ENCODE assay signal across 25 cellular contexts in the genomic region with DNA sequence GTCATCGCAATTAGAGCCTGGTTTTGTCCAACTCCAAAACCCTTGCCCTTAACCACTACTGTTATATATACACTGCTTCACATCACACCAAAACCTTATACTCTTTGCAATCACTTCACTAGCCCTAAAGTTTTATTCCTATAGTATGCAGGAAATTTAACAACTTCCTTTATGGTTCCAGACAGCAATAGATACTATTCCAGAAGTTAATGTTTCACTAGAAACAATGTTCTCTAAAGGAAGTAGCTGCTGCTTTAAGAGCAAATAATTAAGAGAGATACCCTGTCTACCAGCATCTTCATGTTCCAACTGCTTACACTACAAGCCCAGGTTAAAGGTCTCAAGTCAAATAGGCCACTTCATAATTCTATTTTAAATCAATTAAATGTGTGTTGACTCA. TPM values are rescaled to one million over a fixed set of nuclear protein-coding genes. Genes with fewer than 3 reads are reported as not detected.
DNase-seq lines count a peak whose midpoint lies in the region; ATAC-seq and TF ChIP-seq lines count a peak whose summit lies in the region.
"Had no signal": no experiment of that assay in that cellular context is flagged by ENCODE, and none has a peak within 500 bp of the region (broad histone marks: within the 10 kb centered on the region; RNA-seq: fewer than 3 reads in every experiment).

No MANE protein-coding gene starts in this region.

- in situ Hi-C loops in transverse colon (cut with MboI; ENCODE audit: low pct_ligation_motif_present in 1 of 4, low pct_unique_long_range_greater_than_20kb in 1 of 4, low sequenced_read_pairs in 3 of 4), result no loop called here

- H3K4me3 ChIP-seq in mucosa of descending colon (no peak overlapping the region), transverse colon (no peak overlapping the region), right atrium auricular region (no peak overlapping the region)
- H3K4me3 ChIP-seq: GM23338, SJSA1 had no signal

- CTCF ChIA-PET in activated CD8-positive, alpha-beta T cell treated with anti-CD3 and anti-CD28 coated beads for 36 hours (lab: Charles Lee), result no interaction called here

- 49 to 50% methylated on average over 1 of the region's 1 CpG for WGBS in transverse colon (ENCODE audit: low coverage in 1 of 2), 2 donors

- POLR2A ChIA-PET in activated CD8-positive, alpha-beta T cell treated with anti-CD3 and anti-CD28 coated beads for 36 hours (lab: Charles Lee), result no interaction called here

- no peaks in the 10 kb centered on the region for H3K9me3 ChIP-seq in mucosa of descending colon
- H3K9me3 ChIP-seq in transverse colon, result no peaks in the 10 kb centered on the region
- no peaks in the 10 kb centered on the region for H3K9me3 ChIP-seq in right atrium auricular region
- H3K9me3 ChIP-seq: SJSA1 had no signal

- no peaks in the 10 kb centered on the region for H3K4me1 Mint-ChIP-seq in activated CD8-positive, alpha-beta T cell treated with anti-CD3 and anti-CD28 coated beads for 36 hours (ENCODE audit: low read depth)
- H3K4me1 Mint-ChIP-seq: B cell had no signal

- DNase-seq in HT-29 (ENCODE audit: low spot score), result peak; percentile 20
- DNase-seq in mucosa of descending colon, result no peak
- DNase-seq in transverse colon, result no peak
- DNase-seq in glomerular visceral epithelial cell (ENCODE audit: extremely low spot score), result no peak
- no peak for DNase-seq in right atrium auricular region (ENCODE audit: low spot score)
- no peak for DNase-seq in activated CD8-positive, alpha-beta T cell treated with anti-CD3 and anti-CD28 coated beads for 36 hours
- DNase-seq: CD8-positive, alpha-beta T cell; H9; KBM-7; NCI-H1048; NCI-H1417; NCI-H1694; NCI-H2081; NCI-H2227 treated with DMSO at 0.1 percent for 48 hours; NCI-H69; Right ventricle myocardium superior; RPMI8226 had no signal

- H3K27me3 Mint-ChIP-seq in activated CD8-positive, alpha-beta T cell treated with anti-CD3 and anti-CD28 coated beads for 36 hours, result peaks cover 2% of the 10 kb centered on the region

- TF ChIP-seq CTCF in VCaP (conservative IDR thresholded peaks at IDR 0.05), result no peak
- TF ChIP-seq CTCF in mucosa of descending colon (IDR thresholded peaks at IDR 0.05), result no peak
- no peak for TF ChIP-seq CTCF in transverse colon (IDR thresholded peaks at IDR 0.05)
- TF ChIP-seq CTCF in right atrium auricular region (IDR thresholded peaks at IDR 0.05), result no peak
- no peak for TF ChIP-seq CTCF in activated CD8-positive, alpha-beta T cell treated with anti-CD3 and anti-CD28 coated beads for 36 hours (IDR thresholded peaks at IDR 0.05)

- H3K27me3 ChIP-seq in transverse colon (no peaks in the 10 kb centered on the region), right atrium auricular region (no peaks in the 10 kb centered on the region)
- H3K27me3 ChIP-seq: SJSA1 had no signal

- no peak for TF ChIP-seq POLR2A in transverse colon (IDR thresholded peaks at IDR 0.05)

- H3K4me1 ChIP-seq in mucosa of descending colon (ENCODE audit: low read depth), result peaks cover 14% of the 10 kb centered on the region
- peaks cover 0 to 32% (median 16%) of the 10 kb centered on the region in 4 donors for H3K4me1 ChIP-seq in transverse colon
- no peaks in the 10 kb centered on the region for H3K4me1 ChIP-seq in right atrium auricular region
- H3K4me1 ChIP-seq: SJSA1 had no signal

- H3K27ac ChIP-seq in VCaP (peak overlapping the region; percentile 71), transverse colon (peak overlapping the region in 3 of 4 donors; percentile 38 to 68 (median 42)), right atrium auricular region (no peak overlapping the region)
- H3K27ac ChIP-seq: C4-2B, SJSA1 had no signal

- H3K4me3 Mint-ChIP-seq in activated CD8-positive, alpha-beta T cell treated with anti-CD3 and anti-CD28 coated beads for 36 hours, result no peak overlapping the region
- H3K4me3 Mint-ChIP-seq: B cell; CD8-positive, alpha-beta T cell; GM23338; H9 had no signal

- no peaks in the 10 kb centered on the region for H3K9me3 Mint-ChIP-seq in activated CD8-positive, alpha-beta T cell treated with anti-CD3 and anti-CD28 coated beads for 36 hours
- H3K9me3 Mint-ChIP-seq: CD8-positive, alpha-beta T cell; GM23338; H9 had no signal

- H3K36me3 Mint-ChIP-seq in activated CD8-positive, alpha-beta T cell treated with anti-CD3 and anti-CD28 coated beads for 36 hours (ENCODE audit: low read depth), result no peaks in the 10 kb centered on the region
- H3K36me3 Mint-ChIP-seq: CD8-positive, alpha-beta T cell had no signal

- no peaks in the 10 kb centered on the region for H3K36me3 ChIP-seq in mucosa of descending colon (ENCODE audit: low read depth)
- no peaks in the 10 kb centered on the region for H3K36me3 ChIP-seq in transverse colon
- no peaks in the 10 kb centered on the region for H3K36me3 ChIP-seq in right atrium auricular region
- H3K36me3 ChIP-seq: SJSA1 had no signal

- ATAC-seq in mucosa of descending colon, result peak; percentile 90
- ATAC-seq in activated CD8-positive, alpha-beta T cell treated with anti-CD3 and anti-CD28 coated beads for 36 hours, result no peak
- ATAC-seq in HG02623 (IDR thresholded peaks at IDR 0.05; ENCODE audit: unreplicated experiment), result no peak
- ATAC-seq: CD8-positive, alpha-beta T cell; GM23338 had no signal

- TF ChIP-seq EP300 in transverse colon (IDR thresholded peaks at IDR 0.05; ENCODE audit: low read depth), result no peak

- no peak overlapping the region for H3K27ac Mint-ChIP-seq in activated CD8-positive, alpha-beta T cell treated with anti-CD3 and anti-CD28 coated beads for 36 hours
- H3K27ac Mint-ChIP-seq: B cell; CD8-positive, alpha-beta T cell; GM23338 had no signal

- intact Hi-C loops in mucosa of descending colon (cut with DNase I, micrococcal nuclease), result no loop called here
- intact Hi-C loops in transverse colon (cut with DNase I; ENCODE audit: low total_unique reads), result no loop called here
- intact Hi-C loops in activated CD8-positive, alpha-beta T cell treated with anti-CD3 and anti-CD28 coated beads for 36 hours (cut with micrococcal nuclease), result no loop called here

RNA-seq across cellular contexts. Expression of a gene that starts 22.0 kb away (rescaled TPM):
- under 0.01 TPM in 1 of 2 replicates, not detected in the other for total RNA-seq in HT-29 (2014; rRNA removed; shearing (Covaris generic))
- total RNA-seq in mucosa of descending colon (10 to 100 TPM in 1 of 3 donors, 1 to 10 TPM in 2; 1.4 to 21.2 (median 1.4) TPM), transverse colon (10 to 100 TPM in 1 of 4 donors, 1 to 10 TPM in 3; 2.2 to 12.7 (median 5.7) TPM), right atrium auricular region (1 to 10 TPM; 2.2 to 2.4 TPM)
- total RNA-seq in activated CD8-positive, alpha-beta T cell treated with anti-CD3 and anti-CD28 coated beads for 36 hours, result not detected
- total RNA-seq: B cell; CD8-positive, alpha-beta T cell; Daoy; NCI-H460 had no signal

Comparison
In these comparisons a context has a peak if more than half of its experiments do, and no peak if none do; other contexts are left out.
1. H3K27ac ChIP-seq: peak in VCaP (single experiment) and transverse colon (3 of 4); none in right atrium auricular region (0 of 2).